Comparison of ENCODE assay signal across 6 cellular contexts in the genomic region with DNA sequence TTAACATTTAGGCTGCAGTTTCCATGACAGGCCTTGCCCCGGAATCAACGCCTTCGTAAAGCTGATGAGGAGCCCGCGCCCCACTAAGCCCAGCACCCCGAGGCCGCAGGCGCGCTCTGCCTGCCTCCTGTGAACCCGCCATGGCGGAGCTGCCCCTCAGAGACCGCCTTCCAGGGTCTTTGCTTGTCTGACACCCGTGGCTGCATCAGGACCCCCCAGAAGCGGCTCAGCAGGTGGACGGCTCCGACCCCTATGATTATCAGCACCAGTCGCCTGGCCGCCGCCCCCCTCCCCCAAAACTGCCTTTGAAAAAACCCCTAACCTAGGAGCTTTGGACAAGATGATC. TPM values are rescaled to one million over a fixed set of nuclear protein-coding genes. Genes with fewer than 3 reads are reported as not detected.
DNase-seq lines count a peak whose midpoint lies in the region; ATAC-seq and TF ChIP-seq lines count a peak whose summit lies in the region.

No MANE protein-coding gene starts in this region.

- peak overlapping the region; percentile 57 for H3K27ac Mint-ChIP-seq in T-helper 2 cell treated with Interferon-gamma antibody and Interleukin-4, amounts not matched to agents 5 μg/mL and 100 μg/mL, for 36 hours

- no peak for TF ChIP-seq EP300 in suprapubic skin (IDR thresholded peaks at IDR 0.05)

- H3K27ac ChIP-seq in suprapubic skin, result peak overlapping the region; percentile 16

- TF ChIP-seq POLR2A in suprapubic skin (IDR thresholded peaks at IDR 0.05), result no peak

- H3K4me1 Mint-ChIP-seq in T-helper 2 cell treated with Interferon-gamma antibody and Interleukin-4, amounts not matched to agents 5 μg/mL and 100 μg/mL, for 36 hours (ENCODE audit: low read depth), result peaks cover 21% of the 10 kb centered on the region

- TF ChIP-seq CTCF in fibroblast of pulmonary artery (IDR thresholded peaks at IDR 0.05; ENCODE audit: low read length, missing control alignments), result no peak
- TF ChIP-seq CTCF in suprapubic skin (IDR thresholded peaks at IDR 0.05), result no peak

- peaks cover 34% of the 10 kb centered on the region for H3K4me1 ChIP-seq in suprapubic skin

- H3K36me3 ChIP-seq in suprapubic skin, result peaks cover 41% of the 10 kb centered on the region

- 43% methylated on average over 11 of the region's 19 CpGs for WGBS in suprapubic skin

- no peaks in the 10 kb centered on the region for H3K9me3 Mint-ChIP-seq in T-helper 2 cell treated with Interferon-gamma antibody and Interleukin-4, amounts not matched to agents 5 μg/mL and 100 μg/mL, for 36 hours

- peak overlapping the region; percentile 85 for H3K4me3 Mint-ChIP-seq in T-helper 2 cell treated with Interferon-gamma antibody and Interleukin-4, amounts not matched to agents 5 μg/mL and 100 μg/mL, for 36 hours

- no peak for DNase-seq in T-helper 2 cell treated with Interferon-gamma antibody and Interleukin-4, amounts not matched to agents 5 μg/mL and 100 μg/mL, for 36 hours (ENCODE audit: low spot score)
- DNase-seq in T-helper 2 cell (no peak), fibroblast of pulmonary artery (ENCODE audit: low read depth) (no peak), suprapubic skin (ENCODE audit: low spot score in 2 of 2) (no peak)

- H3K4me3 ChIP-seq in fibroblast of pulmonary artery (replicated peaks; ENCODE audit: low read depth, low read length) (peak overlapping the region; percentile 76), suprapubic skin (peak overlapping the region; percentile 73)

- ATAC-seq in GM21423 (IDR thresholded peaks at IDR 0.05; ENCODE audit: unreplicated experiment), result no peak
- no peak for ATAC-seq in GM18498 (IDR thresholded peaks at IDR 0.05; ENCODE audit: unreplicated experiment)

- no peaks in the 10 kb centered on the region for H3K27me3 ChIP-seq in suprapubic skin

- H3K9me3 ChIP-seq in suprapubic skin, result no peaks in the 10 kb centered on the region

- H3K27me3 Mint-ChIP-seq in T-helper 2 cell treated with Interferon-gamma antibody and Interleukin-4, amounts not matched to agents 5 μg/mL and 100 μg/mL, for 36 hours (ENCODE audit: low read depth), result no peaks in the 10 kb centered on the region

- peaks cover 25% of the 10 kb centered on the region for H3K36me3 Mint-ChIP-seq in T-helper 2 cell treated with Interferon-gamma antibody and Interleukin-4, amounts not matched to agents 5 μg/mL and 100 μg/mL, for 36 hours (ENCODE audit: low read depth)

RNA-seq across cellular contexts. Expression of gene DPH7, which starts 0.5 kb away (rescaled TPM):
- total RNA-seq in suprapubic skin, result 10 to 100 TPM; 26.8 to 64.8 (median 34.1) TPM

RNA-seq across cellular contexts. Expression of gene ZMYND19, which starts 11.1 kb away (rescaled TPM):
- total RNA-seq in suprapubic skin, result 10 to 100 TPM; 19.2 to 39.4 (median 28.3) TPM

RNA-seq across cellular contexts. Expression of gene ARRDC1, which starts 26.3 kb away (rescaled TPM):
- 100 to 1,000 TPM in 1 of 4 donors, 10 to 100 TPM in 3; 79.2 to 143 (median 85.8) TPM for total RNA-seq in suprapubic skin

RNA-seq across cellular contexts. Expression of gene MRPL41, which starts 27.6 kb away (rescaled TPM):
- total RNA-seq in suprapubic skin, result 10 to 100 TPM; 44.1 to 70.0 (median 55.3) TPM

RNA-seq across cellular contexts. Expression of gene PNPLA7, which starts 29.0 kb away (rescaled TPM):
- total RNA-seq in suprapubic skin, result 10 to 100 TPM; 12.2 to 97.0 (median 33.3) TPM
